Comparison of ENCODE assay signal across 1 cellular context in the genomic region with DNA sequence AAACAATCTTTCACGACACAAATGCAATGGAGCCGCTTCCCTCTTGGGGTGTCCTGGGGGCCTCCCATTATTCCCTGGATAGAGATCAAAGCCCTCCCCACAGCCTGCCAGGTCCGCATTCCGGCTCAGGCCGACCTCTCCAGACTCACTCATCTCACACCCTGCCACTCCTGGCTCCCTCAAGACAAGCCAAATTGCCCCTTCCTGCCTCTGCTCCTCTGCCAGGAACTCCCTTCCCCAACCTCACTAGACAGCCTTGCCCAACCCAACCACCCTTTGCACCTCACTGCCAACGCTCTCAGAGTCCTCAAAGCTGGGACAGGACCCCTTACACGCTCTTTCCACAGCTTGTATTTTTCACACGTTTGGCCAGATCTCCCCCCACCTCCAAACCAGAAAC.
TF ChIP-seq lines count a peak whose summit lies in the region.

No MANE protein-coding gene starts in this region.

TF ChIP-seq in A549, 52 proteins besides CTCF, POLR2A, EP300 and RAD21 (continued from another document):
- TF ChIP-seq, protein P1, sequence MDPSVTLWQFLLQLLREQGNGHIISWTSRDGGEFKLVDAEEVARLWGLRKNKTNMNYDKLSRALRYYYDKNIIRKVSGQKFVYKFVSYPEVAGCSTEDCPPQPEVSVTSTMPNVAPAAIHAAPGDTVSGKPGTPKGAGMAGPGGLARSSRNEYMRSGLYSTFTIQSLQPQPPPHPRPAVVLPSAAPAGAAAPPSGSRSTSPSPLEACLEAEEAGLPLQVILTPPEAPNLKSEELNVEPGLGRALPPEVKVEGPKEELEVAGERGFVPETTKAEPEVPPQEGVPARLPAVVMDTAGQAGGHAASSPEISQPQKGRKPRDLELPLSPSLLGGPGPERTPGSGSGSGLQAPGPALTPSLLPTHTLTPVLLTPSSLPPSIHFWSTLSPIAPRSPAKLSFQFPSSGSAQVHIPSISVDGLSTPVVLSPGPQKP (IDR thresholded peaks at IDR 0.05; ENCODE audit: low read depth, low read length): no peak
- TF ChIP-seq HDAC2 (IDR thresholded peaks at IDR 0.05) (no peak), EHF (CRISPR knock-in tag; IDR thresholded peaks at IDR 0.05) (no peak), SMC3 (IDR thresholded peaks at IDR 0.05) (no peak), JUNB (IDR thresholded peaks at IDR 0.05) (no peak), BHLHE40 (IDR thresholded peaks at IDR 0.05; ENCODE audit: low read depth, low read length) (no peak), HOXA7 (CRISPR knock-in tag; IDR thresholded peaks at IDR 0.05) (no peak), HOXB13 (CRISPR knock-in tag; IDR thresholded peaks at IDR 0.05; ENCODE audit: low read depth) (no peak), NFE2L2 (conservative IDR thresholded peaks at IDR 0.05; ENCODE audit: low read length) (no peak), JUN (IDR thresholded peaks at IDR 0.05) (no peak), FOSB (CRISPR knock-in tag; IDR thresholded peaks at IDR 0.05) (no peak), RFX5 (IDR thresholded peaks at IDR 0.05) (no peak)
